1 cellular context compared by ENCODE assay signal in genomic region chr3:136456196-136456595, GRCh38.
TF ChIP-seq lines count a peak whose summit lies in the region.

No MANE protein-coding gene starts in this region.

TF ChIP-seq in K562, 482 proteins besides CTCF, POLR2A, EP300 and RAD21 (continued from another document):
- TF ChIP-seq, protein P1, sequence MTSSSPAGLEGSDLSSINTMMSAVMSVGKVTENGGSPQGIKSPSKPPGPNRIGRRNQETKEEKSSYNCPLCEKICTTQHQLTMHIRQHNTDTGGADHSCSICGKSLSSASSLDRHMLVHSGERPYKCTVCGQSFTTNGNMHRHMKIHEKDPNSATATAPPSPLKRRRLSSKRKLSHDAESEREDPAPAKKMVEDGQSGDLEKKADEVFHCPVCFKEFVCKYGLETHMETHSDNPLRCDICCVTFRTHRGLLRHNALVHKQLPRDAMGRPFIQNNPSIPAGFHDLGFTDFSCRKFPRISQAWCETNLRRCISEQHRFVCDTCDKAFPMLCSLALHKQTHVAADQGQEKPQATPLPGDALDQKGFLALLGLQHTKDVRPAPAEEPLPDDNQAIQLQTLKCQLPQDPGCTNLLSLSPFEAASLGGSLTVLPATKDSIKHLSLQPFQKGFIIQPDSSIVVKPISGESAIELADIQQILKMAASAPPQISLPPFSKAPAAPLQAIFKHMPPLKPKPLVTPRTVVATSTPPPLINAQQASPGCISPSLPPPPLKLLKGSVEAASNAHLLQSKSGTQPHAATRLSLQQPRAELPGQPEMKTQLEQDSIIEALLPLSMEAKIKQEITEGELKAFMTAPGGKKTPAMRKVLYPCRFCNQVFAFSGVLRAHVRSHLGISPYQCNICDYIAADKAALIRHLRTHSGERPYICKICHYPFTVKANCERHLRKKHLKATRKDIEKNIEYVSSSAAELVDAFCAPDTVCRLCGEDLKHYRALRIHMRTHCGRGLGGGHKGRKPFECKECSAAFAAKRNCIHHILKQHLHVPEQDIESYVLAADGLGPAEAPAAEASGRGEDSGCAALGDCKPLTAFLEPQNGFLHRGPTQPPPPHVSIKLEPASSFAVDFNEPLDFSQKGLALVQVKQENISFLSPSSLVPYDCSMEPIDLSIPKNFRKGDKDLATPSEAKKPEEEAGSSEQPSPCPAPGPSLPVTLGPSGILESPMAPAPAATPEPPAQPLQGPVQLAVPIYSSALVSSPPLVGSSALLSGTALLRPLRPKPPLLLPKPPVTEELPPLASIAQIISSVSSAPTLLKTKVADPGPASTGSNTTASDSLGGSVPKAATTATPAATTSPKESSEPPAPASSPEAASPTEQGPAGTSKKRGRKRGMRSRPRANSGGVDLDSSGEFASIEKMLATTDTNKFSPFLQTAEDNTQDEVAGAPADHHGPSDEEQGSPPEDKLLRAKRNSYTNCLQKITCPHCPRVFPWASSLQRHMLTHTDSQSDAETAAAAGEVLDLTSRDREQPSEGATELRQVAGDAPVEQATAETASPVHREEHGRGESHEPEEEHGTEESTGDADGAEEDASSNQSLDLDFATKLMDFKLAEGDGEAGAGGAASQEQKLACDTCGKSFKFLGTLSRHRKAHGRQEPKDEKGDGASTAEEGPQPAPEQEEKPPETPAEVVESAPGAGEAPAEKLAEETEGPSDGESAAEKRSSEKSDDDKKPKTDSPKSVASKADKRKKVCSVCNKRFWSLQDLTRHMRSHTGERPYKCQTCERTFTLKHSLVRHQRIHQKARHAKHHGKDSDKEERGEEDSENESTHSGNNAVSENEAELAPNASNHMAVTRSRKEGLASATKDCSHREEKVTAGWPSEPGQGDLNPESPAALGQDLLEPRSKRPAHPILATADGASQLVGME (CRISPR knock-in tag; IDR thresholded peaks at IDR 0.05): no peak
- TF ChIP-seq PHB2 (IDR thresholded peaks at IDR 0.05; ENCODE audit: low read depth): no peak
- TF ChIP-seq CC2D1A (IDR thresholded peaks at IDR 0.05): no peak
- 0 out of 2 replicates have a peak, but pooled peaks have one; percentile 25 for TF ChIP-seq ZEB2 (IDR thresholded peaks at IDR 0.05)
- no peak for TF ChIP-seq CREB1 (IDR thresholded peaks at IDR 0.05)
- no peak for TF ChIP-seq CREB1 (CRISPR knock-in tag; IDR thresholded peaks at IDR 0.05)
- 0 out of 2 replicates have a peak, but pooled peaks have one; percentile 32 for TF ChIP-seq HLTF (IDR thresholded peaks at IDR 0.05)
- TF ChIP-seq ZHX1 (conservative IDR thresholded peaks at IDR 0.05; ENCODE audit: low read length): no peak
- peak; percentile 67 for TF ChIP-seq TRIM28 (IDR thresholded peaks at IDR 0.05)
- no peak for TF ChIP-seq PTBP1 (IDR thresholded peaks at IDR 0.05; ENCODE audit: low read depth, low read length)
- no peak for TF ChIP-seq FOXJ3 (CRISPR knock-in tag; IDR thresholded peaks at IDR 0.05)
- peak; percentile 67; the same call in 1 of the 2 replicates for TF ChIP-seq ZNF280B (CRISPR knock-in tag; IDR thresholded peaks at IDR 0.05)
- TF ChIP-seq, protein P2, sequence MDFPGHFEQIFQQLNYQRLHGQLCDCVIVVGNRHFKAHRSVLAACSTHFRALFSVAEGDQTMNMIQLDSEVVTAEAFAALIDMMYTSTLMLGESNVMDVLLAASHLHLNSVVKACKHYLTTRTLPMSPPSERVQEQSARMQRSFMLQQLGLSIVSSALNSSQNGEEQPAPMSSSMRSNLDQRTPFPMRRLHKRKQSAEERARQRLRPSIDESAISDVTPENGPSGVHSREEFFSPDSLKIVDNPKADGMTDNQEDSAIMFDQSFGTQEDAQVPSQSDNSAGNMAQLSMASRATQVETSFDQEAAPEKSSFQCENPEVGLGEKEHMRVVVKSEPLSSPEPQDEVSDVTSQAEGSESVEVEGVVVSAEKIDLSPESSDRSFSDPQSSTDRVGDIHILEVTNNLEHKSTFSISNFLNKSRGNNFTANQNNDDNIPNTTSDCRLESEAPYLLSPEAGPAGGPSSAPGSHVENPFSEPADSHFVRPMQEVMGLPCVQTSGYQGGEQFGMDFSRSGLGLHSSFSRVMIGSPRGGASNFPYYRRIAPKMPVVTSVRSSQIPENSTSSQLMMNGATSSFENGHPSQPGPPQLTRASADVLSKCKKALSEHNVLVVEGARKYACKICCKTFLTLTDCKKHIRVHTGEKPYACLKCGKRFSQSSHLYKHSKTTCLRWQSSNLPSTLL (IDR thresholded peaks at IDR 0.05): no peak
- TF ChIP-seq ZNF274 (IDR thresholded peaks at IDR 0.05; ENCODE audit: borderline replicate concordance, low read depth, low read length): no peak
